ENCODE assay signal across 9 cellular contexts in the genomic region with DNA sequence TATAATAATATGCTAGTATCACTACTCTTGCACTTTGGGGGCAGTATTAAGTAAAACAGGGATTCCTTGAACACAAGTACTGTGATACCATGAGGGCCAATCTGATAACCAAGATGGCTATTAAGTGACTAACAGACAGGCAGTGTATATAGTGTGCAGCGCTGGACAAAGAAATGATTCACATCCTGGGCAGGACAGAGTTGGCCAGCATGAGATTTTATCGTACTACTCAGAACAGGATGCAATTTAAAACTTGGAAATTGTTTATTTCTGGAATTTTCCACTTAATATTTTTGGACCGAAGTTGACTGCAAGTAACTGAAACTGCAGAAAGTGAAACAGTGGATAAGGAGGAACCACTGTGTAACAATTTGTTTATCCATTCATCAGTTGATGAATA.
A peak's percentile ranks its signal among the peaks of the same experiment; 100 is the strongest.
DNase-seq lines count a peak whose midpoint lies in the region; ATAC-seq, FAIRE-seq and TF ChIP-seq lines count a peak whose summit lies in the region.
"Had no signal": no experiment of that assay in that cellular context is flagged by ENCODE, and none has a peak within 500 bp of the region (broad histone marks: within the 10 kb centered on the region; RNA-seq: fewer than 3 reads in every experiment).

No MANE protein-coding gene starts in this region.

- peak; percentile 70; the same call in 1 of the 2 replicates for TF ChIP-seq EP300 in Ishikawa (IDR thresholded peaks at IDR 0.05; ENCODE audit: borderline replicate concordance)

- peak overlapping the region; percentile 41 for H3K27ac ChIP-seq in brain microvascular endothelial cell

- no peak overlapping the region for H3K4me3 Mint-ChIP-seq in activated T-helper 17 cell treated with anti-CD3 and anti-CD28 coated beads, Interleukin-2, amount 50 U/mL, for 72 hours
- H3K4me3 Mint-ChIP-seq in T-helper 2 cell treated with Interferon-gamma antibody and Interleukin-4, amounts not matched to agents 5 μg/mL and 100 μg/mL, for 36 hours: no peak overlapping the region

- no peak for FAIRE-seq in urothelium cell line (lab: Jason Lieb, UNC)
- FAIRE-seq: islet of Langerhans had no signal

- H3K4me1 Mint-ChIP-seq in activated T-helper 17 cell treated with anti-CD3 and anti-CD28 coated beads, Interleukin-2, amount 50 U/mL, for 72 hours: no peaks in the 10 kb centered on the region
- no peaks in the 10 kb centered on the region for H3K4me1 Mint-ChIP-seq in T-helper 2 cell treated with Interferon-gamma antibody and Interleukin-4, amounts not matched to agents 5 μg/mL and 100 μg/mL, for 36 hours (ENCODE audit: low read depth)

- H3K4me3 ChIP-seq in brain microvascular endothelial cell (ENCODE audit: low read depth, low read length): no peak overlapping the region

- no peaks in the 10 kb centered on the region for H3K36me3 ChIP-seq in brain microvascular endothelial cell (replicated peaks)

- H3K27me3 Mint-ChIP-seq in activated T-helper 17 cell treated with anti-CD3 and anti-CD28 coated beads, Interleukin-2, amount 50 U/mL, for 72 hours: peaks cover 4% of the 10 kb centered on the region
- peaks cover 18% of the 10 kb centered on the region for H3K27me3 Mint-ChIP-seq in T-helper 2 cell treated with Interferon-gamma antibody and Interleukin-4, amounts not matched to agents 5 μg/mL and 100 μg/mL, for 36 hours (ENCODE audit: low read depth)

- in situ Hi-C loops in brain microvascular endothelial cell (cut with HindIII; ENCODE audit: low pct_ligation_motif_present, low sequenced_read_pairs): no loop called here

- H3K27ac Mint-ChIP-seq in activated T-helper 17 cell treated with anti-CD3 and anti-CD28 coated beads, Interleukin-2, amount 50 U/mL, for 72 hours: no peak overlapping the region
- H3K27ac Mint-ChIP-seq in T-helper 2 cell treated with Interferon-gamma antibody and Interleukin-4, amounts not matched to agents 5 μg/mL and 100 μg/mL, for 36 hours: no peak overlapping the region

- peak; percentile 89 for DNase-seq in brain microvascular endothelial cell
- DNase-seq in hepatic stellate cell (ENCODE audit: low spot score): peak; percentile 48
- peak; percentile 49 for DNase-seq in urothelium cell line (ENCODE audit: low spot score)
- no peak for DNase-seq in T-helper 2 cell treated with Interferon-gamma antibody and Interleukin-4, amounts not matched to agents 5 μg/mL and 100 μg/mL, for 36 hours (ENCODE audit: low spot score)
- DNase-seq in activated T-cell treated with anti-CD3 and anti-CD28 coated beads, Interleukin-2, amount 50 U/mL, for 1 hour: no peak
- DNase-seq: amygdala had no signal

- no peak for ATAC-seq in activated T-helper 17 cell treated with anti-CD3 and anti-CD28 coated beads, Interleukin-2, amount 50 U/mL, for 72 hours (replicated peaks)

- no peak for TF ChIP-seq RAD21 in Ishikawa (IDR thresholded peaks at IDR 0.05; ENCODE audit: low read depth)

- TF ChIP-seq CTCF in brain microvascular endothelial cell (IDR thresholded peaks at IDR 0.05; ENCODE audit: low read depth, low read length, missing control alignments): no peak

- H3K36me3 Mint-ChIP-seq in activated T-helper 17 cell treated with anti-CD3 and anti-CD28 coated beads, Interleukin-2, amount 50 U/mL, for 72 hours (ENCODE audit: low read depth): no peaks in the 10 kb centered on the region
- peaks cover 6% of the 10 kb centered on the region for H3K36me3 Mint-ChIP-seq in T-helper 2 cell treated with Interferon-gamma antibody and Interleukin-4, amounts not matched to agents 5 μg/mL and 100 μg/mL, for 36 hours (ENCODE audit: low read depth)

- no peaks in the 10 kb centered on the region for H3K27me3 ChIP-seq in brain microvascular endothelial cell (replicated peaks)

- H3K9me3 Mint-ChIP-seq in activated T-helper 17 cell treated with anti-CD3 and anti-CD28 coated beads, Interleukin-2, amount 50 U/mL, for 72 hours: peaks cover 4% of the 10 kb centered on the region
- H3K9me3 Mint-ChIP-seq in T-helper 2 cell treated with Interferon-gamma antibody and Interleukin-4, amounts not matched to agents 5 μg/mL and 100 μg/mL, for 36 hours: peaks cover 14% of the 10 kb centered on the region

TF ChIP-seq in Ishikawa, 13 proteins besides CTCF, POLR2A, EP300 and RAD21:
- TF ChIP-seq TEAD4 (IDR thresholded peaks at IDR 0.05) (no peak), TCF12 (IDR thresholded peaks at IDR 0.05; ENCODE audit: low read depth) (peak; percentile 52; the same call in 1 of the 2 replicates), NFIC (IDR thresholded peaks at IDR 0.05) (peak; percentile 13; the same call in 1 of the 2 replicates), USF1 (IDR thresholded peaks at IDR 0.05) (no peak), FOXM1 (IDR thresholded peaks at IDR 0.05; ENCODE audit: borderline replicate concordance, low read depth) (peak; percentile 67; the same call in 1 of the 2 replicates), YY1 (IDR thresholded peaks at IDR 0.05; ENCODE audit: low read depth) (no peak)

Comparison
In these comparisons a context has a peak if more than half of its experiments do, and no peak if none do; other contexts are left out.
1. DNase-seq: peak in brain microvascular endothelial cell (single experiment), hepatic stellate cell (single experiment) and urothelium cell line (single experiment); none in T-helper 2 cell treated with Interferon-gamma antibody and Interleukin-4, amounts not matched to agents 5 μg/mL and 100 μg/mL, for 36 hours (single experiment) and activated T-cell treated with anti-CD3 and anti-CD28 coated beads, Interleukin-2, amount 50 U/mL, for 1 hour (single experiment).